Comparison of ENCODE assay signal across 1 cellular context in genomic region chr20:45963059-45964011, GRCh38.
TF ChIP-seq lines count a peak whose summit lies in the region.

No MANE protein-coding gene starts in this region.

TF ChIP-seq in Ishikawa, 13 proteins besides CTCF, POLR2A, EP300 and RAD21 (continued from another document):
- TF ChIP-seq TAF1 (IDR thresholded peaks at IDR 0.05; ENCODE audit: low read depth) (no peak), ZBTB7A (IDR thresholded peaks at IDR 0.05; ENCODE audit: low read depth) (no peak), CREB1 (IDR thresholded peaks at IDR 0.05; ENCODE audit: low read depth) (no peak), EGR1 (IDR thresholded peaks at IDR 0.05) (no peak), TEAD4 (IDR thresholded peaks at IDR 0.05) (no peak), YY1 (IDR thresholded peaks at IDR 0.05; ENCODE audit: low read depth) (no peak), FOXM1 (IDR thresholded peaks at IDR 0.05; ENCODE audit: borderline replicate concordance, low read depth) (no peak), CEBPB (IDR thresholded peaks at IDR 0.05) (no peak), TCF12 (IDR thresholded peaks at IDR 0.05; ENCODE audit: low read depth) (no peak), MAX (IDR thresholded peaks at IDR 0.05) (no peak), NFIC (IDR thresholded peaks at IDR 0.05) (no peak)
- TF ChIP-seq, protein P1, sequence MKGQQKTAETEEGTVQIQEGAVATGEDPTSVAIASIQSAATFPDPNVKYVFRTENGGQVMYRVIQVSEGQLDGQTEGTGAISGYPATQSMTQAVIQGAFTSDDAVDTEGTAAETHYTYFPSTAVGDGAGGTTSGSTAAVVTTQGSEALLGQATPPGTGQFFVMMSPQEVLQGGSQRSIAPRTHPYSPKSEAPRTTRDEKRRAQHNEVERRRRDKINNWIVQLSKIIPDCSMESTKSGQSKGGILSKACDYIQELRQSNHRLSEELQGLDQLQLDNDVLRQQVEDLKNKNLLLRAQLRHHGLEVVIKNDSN (IDR thresholded peaks at IDR 0.05), result no peak
